ENCODE assay signal across 15 cellular contexts in genomic region chr3:144810150-144810549, GRCh38.
A peak's percentile ranks its signal among the peaks of the same experiment; 100 is the strongest.
DNase-seq lines count a peak whose midpoint lies in the region; ATAC-seq and TF ChIP-seq lines count a peak whose summit lies in the region.
"Had no signal": no experiment of that assay in that cellular context is flagged by ENCODE, and none has a peak within 500 bp of the region (broad histone marks: within the 10 kb centered on the region; RNA-seq: fewer than 3 reads in every experiment).

No MANE protein-coding gene starts in this region.

- WGBS in sigmoid colon, 2 donors: 66 to 72% methylated on average over 1 of the region's 1 CpG

- H3K4me2 ChIP-seq in PC-3 (ENCODE audit: low read length): no peak overlapping the region

- H3K4me3 ChIP-seq in PC-3 (ENCODE audit: low read length): no peak overlapping the region
- H3K4me3 ChIP-seq in sigmoid colon: no peak overlapping the region
- H3K4me3 ChIP-seq: cardiac muscle cell had no signal

- H2AFZ ChIP-seq in PC-3 (ENCODE audit: low read length): no peak overlapping the region

- H3K9me2 ChIP-seq in PC-3 (replicated peaks; ENCODE audit: low read length): no peaks in the 10 kb centered on the region

- no peak for TF ChIP-seq EP300 in sigmoid colon (IDR thresholded peaks at IDR 0.05)

- no peaks in the 10 kb centered on the region for H3K9me3 ChIP-seq in PC-3 (ENCODE audit: low read length)
- peaks cover 0 to 2% (median 0%) of the 10 kb centered on the region in 4 donors for H3K9me3 ChIP-seq in sigmoid colon

- no peaks in the 10 kb centered on the region for H4K20me1 ChIP-seq in PC-3 (ENCODE audit: low read length)

- no peak overlapping the region for H3K27ac ChIP-seq in PC-3 (ENCODE audit: low read length)
- H3K27ac ChIP-seq in sigmoid colon: no peak overlapping the region
- H3K27ac ChIP-seq: cardiac muscle cell, epithelial cell of prostate had no signal

- peak; percentile 96 for ATAC-seq in GM18502 (IDR thresholded peaks at IDR 0.05; ENCODE audit: poor library complexity, unreplicated experiment)
- ATAC-seq in GM21447 (IDR thresholded peaks at IDR 0.05; ENCODE audit: unreplicated experiment): peak; percentile 70
- peak; percentile 96 for ATAC-seq in HG03103 (IDR thresholded peaks at IDR 0.05; ENCODE audit: low read depth, unreplicated experiment)
- peak; percentile 59 for ATAC-seq in PC-3

- POLR2A ChIA-PET in PC-3 (lab: Charles Lee; ENCODE audit: unreplicated experiment): no interaction called here

- TF ChIP-seq POLR2A in sigmoid colon (IDR thresholded peaks at IDR 0.05): no peak

- DNase-seq in PC-3 (peak; percentile 13), hypothalamus (lab: John Stamatoyannopoulos, UW) (no peak), DMS114 treated with DMSO at 0.1 percent for 48 hours (lab: John Stamatoyannopoulos, UW; ENCODE audit: unreplicated experiment) (no peak), sigmoid colon (no peak), HuH-7.5 (ENCODE audit: low spot score) (no peak)
- DNase-seq: activated effector memory CD4-positive, alpha-beta T cell treated with anti-CD3 and anti-CD28 coated beads, Interleukin-2, amount 50 U/mL, for 16 hours; IMR-90; NCI-H1930; stimulated activated CD4-positive, alpha-beta T cell treated with anti-CD3 and anti-CD28 coated beads, Interleukin-1b, Interleukin-23, amount 100 ng/mL, for 48 hours; stimulated activated naive CD4-positive, alpha-beta T cell treated with Interleukin-2 at 50 U/mL for 16 hours had no signal

- no peaks in the 10 kb centered on the region for H3K4me1 ChIP-seq in PC-3 (ENCODE audit: insufficient read depth, low read length)
- no peaks in the 10 kb centered on the region for H3K4me1 ChIP-seq in sigmoid colon

- H3K27me3 ChIP-seq in PC-3 (ENCODE audit: low read length) (no peaks in the 10 kb centered on the region), sigmoid colon (no peaks in the 10 kb centered on the region)
- H3K27me3 ChIP-seq: cardiac muscle cell had no signal

- TF ChIP-seq CTCF in PC-3 (conservative IDR thresholded peaks at IDR 0.05; ENCODE audit: low read depth, low read length) (no peak), sigmoid colon (IDR thresholded peaks at IDR 0.05) (no peak)

- BruUV-seq in PC-3 (replicated peaks; lab: Mats Ljungman, UMichigan): no TSS peak

- H3K9ac ChIP-seq in PC-3 (ENCODE audit: low read length): no peak overlapping the region

- CTCF ChIA-PET in PC-3 (lab: Charles Lee): no interaction called here

- no peaks in the 10 kb centered on the region for H3K79me2 ChIP-seq in PC-3 (ENCODE audit: low read length)

- no peaks in the 10 kb centered on the region for H3F3A ChIP-seq in PC-3 (ENCODE audit: low read length, unreplicated experiment)

- H3K36me3 ChIP-seq in PC-3 (ENCODE audit: low read depth, low read length) (no peaks in the 10 kb centered on the region), sigmoid colon (no peaks in the 10 kb centered on the region)
- H3K36me3 ChIP-seq: cardiac muscle cell had no signal

- intact Hi-C loops in PC-3 (cut with micrococcal nuclease) (no loop called here), sigmoid colon (cut with DNase I) (no loop called here)
